1 cellular context compared by ENCODE assay signal in the genomic region with DNA sequence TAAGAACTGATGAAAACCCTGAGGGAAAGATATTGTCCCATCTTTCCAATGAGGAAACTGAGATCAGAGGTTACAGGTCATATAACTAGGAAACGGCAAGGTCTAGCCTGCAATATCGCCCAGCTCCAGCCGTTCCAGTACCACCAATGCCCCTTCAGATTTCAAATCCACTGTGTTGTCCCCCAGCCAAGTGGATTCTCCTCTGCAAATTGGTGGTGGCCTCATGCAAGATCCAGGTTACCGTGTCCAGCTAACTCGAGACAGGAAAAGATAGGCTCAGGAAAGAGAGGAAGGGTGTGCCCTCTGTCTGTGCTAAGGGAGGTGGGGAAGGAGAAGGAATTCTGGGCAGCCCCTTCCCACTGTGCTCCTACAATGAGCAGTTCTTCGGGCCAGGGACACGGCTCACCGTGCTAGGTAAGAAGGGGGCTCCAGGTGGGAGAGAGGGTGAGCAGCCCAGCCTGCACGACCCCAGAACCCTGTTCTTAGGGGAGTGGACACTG.
TF ChIP-seq lines count a peak whose summit lies in the region.

No MANE protein-coding gene starts in this region.

TF ChIP-seq in GM12878, 131 proteins besides CTCF, POLR2A, EP300 and RAD21:
- TF ChIP-seq SP1 (IDR thresholded peaks at IDR 0.05; ENCODE audit: low read depth, low read length), result no peak
